In genomic region chr6:146950351-146950835, GRCh38 we compare ENCODE assay signal across 11 cellular contexts.
A peak's percentile ranks its signal among the peaks of the same experiment; 100 is the strongest.
DNase-seq lines count a peak whose midpoint lies in the region; ATAC-seq lines count a peak whose summit lies in the region.
"Had no signal": no experiment of that assay in that cellular context is flagged by ENCODE, and none has a peak within 500 bp of the region (broad histone marks: within the 10 kb centered on the region; RNA-seq: fewer than 3 reads in every experiment).

No MANE protein-coding gene starts in this region.

- no peaks in the 10 kb centered on the region for H3K36me3 ChIP-seq in naive thymus-derived CD4-positive, alpha-beta T cell (ENCODE audit: control insufficient read depth in 2 of 3, insufficient read depth in 3 of 3, low read length in 3 of 3)

- H3K4me1 Mint-ChIP-seq in activated T-helper 17 cell treated with anti-CD3 and anti-CD28 coated beads, Interleukin-2, amount 50 U/mL, for 72 hours: no peaks in the 10 kb centered on the region
- peaks cover 5 to 19% (median 16%) of the 10 kb centered on the region in 7 donors for H3K4me1 Mint-ChIP-seq in naive thymus-derived CD4-positive, alpha-beta T cell

- no peaks in the 10 kb centered on the region for H3K27me3 Mint-ChIP-seq in activated T-helper 17 cell treated with anti-CD3 and anti-CD28 coated beads, Interleukin-2, amount 50 U/mL, for 72 hours
- no peaks in the 10 kb centered on the region for H3K27me3 Mint-ChIP-seq in naive thymus-derived CD4-positive, alpha-beta T cell

- peak in 4 of 9 donors; percentile 2 to 18 (median 11) for DNase-seq in naive thymus-derived CD4-positive, alpha-beta T cell
- no peak for DNase-seq in anterior cingulate cortex (lab: John Stamatoyannopoulos, UW)
- DNase-seq in NCI-H2107 (lab: John Stamatoyannopoulos, UW): no peak
- no peak for DNase-seq in GM19238 (ENCODE audit: insufficient read length, low spot score)
- DNase-seq in NK-92 treated with Interleukin-12 subunit alpha and Interleukin-12 subunit beta, amount 100 ng/mL, for 24 hours (lab: John Stamatoyannopoulos, UW): no peak
- DNase-seq: activated effector memory CD4-positive, alpha-beta T cell treated with Interleukin-2 at 50 U/mL for 16 hours; H7; stimulated activated CD4-positive, alpha-beta T cell treated with anti-CD3 and anti-CD28 coated beads, Interleukin-2, amount 100 ng/mL, for 48 hours had no signal

- no peaks in the 10 kb centered on the region for H3K4me1 ChIP-seq in naive thymus-derived CD4-positive, alpha-beta T cell (ENCODE audit: control insufficient read depth in 2 of 2, insufficient read depth in 2 of 2, low read length in 2 of 2)

- H3K27ac ChIP-seq in naive thymus-derived CD4-positive, alpha-beta T cell (ENCODE audit: low read depth, low read length): no peak overlapping the region

- peak overlapping the region; percentile 37 for H3K27ac Mint-ChIP-seq in activated T-helper 17 cell treated with anti-CD3 and anti-CD28 coated beads, Interleukin-2, amount 50 U/mL, for 72 hours
- H3K27ac Mint-ChIP-seq in naive thymus-derived CD4-positive, alpha-beta T cell: peak overlapping the region in 3 of 9 donors; percentile 37 to 57 (median 38)

- peak; percentile 56 for ATAC-seq in GM18868 (IDR thresholded peaks at IDR 0.05; ENCODE audit: unreplicated experiment)
- ATAC-seq in HG03378 (IDR thresholded peaks at IDR 0.05; ENCODE audit: unreplicated experiment): peak; percentile 56
- peak; percentile 84 for ATAC-seq in activated T-helper 17 cell treated with anti-CD3 and anti-CD28 coated beads, Interleukin-2, amount 50 U/mL, for 72 hours (replicated peaks)
- peak; percentile 77 for ATAC-seq in naive thymus-derived CD4-positive, alpha-beta T cell

- intact Hi-C loops in naive thymus-derived CD4-positive, alpha-beta T cell (cut with micrococcal nuclease): no loop called here

- POLR2A ChIA-PET in naive thymus-derived CD4-positive, alpha-beta T cell (lab: Charles Lee): no interaction called here

- H3K27me3 ChIP-seq in naive thymus-derived CD4-positive, alpha-beta T cell (ENCODE audit: control insufficient read depth in 2 of 2, insufficient read depth in 2 of 2, low read length in 2 of 2): no peaks in the 10 kb centered on the region

- H3K4me3 ChIP-seq in naive thymus-derived CD4-positive, alpha-beta T cell (ENCODE audit: low read length): no peak overlapping the region

- H3K9me3 ChIP-seq in naive thymus-derived CD4-positive, alpha-beta T cell (ENCODE audit: control insufficient read depth in 2 of 3, low read length in 3 of 3): no peaks in the 10 kb centered on the region

- H3K4me3 Mint-ChIP-seq in activated T-helper 17 cell treated with anti-CD3 and anti-CD28 coated beads, Interleukin-2, amount 50 U/mL, for 72 hours: peak overlapping the region; percentile 22
- H3K4me3 Mint-ChIP-seq in naive thymus-derived CD4-positive, alpha-beta T cell: peak overlapping the region in 3 of 10 donors; percentile 15 to 46 (median 18)

- CTCF ChIA-PET in naive thymus-derived CD4-positive, alpha-beta T cell (lab: Charles Lee): no interaction called here

- no peaks in the 10 kb centered on the region for H3K36me3 Mint-ChIP-seq in activated T-helper 17 cell treated with anti-CD3 and anti-CD28 coated beads, Interleukin-2, amount 50 U/mL, for 72 hours (ENCODE audit: low read depth)
- peaks cover 0 to 1% (median 0%) of the 10 kb centered on the region in 5 donors for H3K36me3 Mint-ChIP-seq in naive thymus-derived CD4-positive, alpha-beta T cell

- H3K9me3 Mint-ChIP-seq in activated T-helper 17 cell treated with anti-CD3 and anti-CD28 coated beads, Interleukin-2, amount 50 U/mL, for 72 hours: no peaks in the 10 kb centered on the region
- peaks cover 0 to 11% (median 0%) of the 10 kb centered on the region in 11 donors for H3K9me3 Mint-ChIP-seq in naive thymus-derived CD4-positive, alpha-beta T cell
